In genomic region chr17:45123076-45123770, GRCh38 we compare ENCODE assay signal across 14 cellular contexts. TPM values are rescaled to one million over a fixed set of nuclear protein-coding genes. Genes with fewer than 3 reads are reported as not detected.
DNase-seq lines count a peak whose midpoint lies in the region; ATAC-seq and TF ChIP-seq lines count a peak whose summit lies in the region.
"Had no signal": no experiment of that assay in that cellular context is flagged by ENCODE, and none has a peak within 500 bp of the region (broad histone marks: within the 10 kb centered on the region; RNA-seq: fewer than 3 reads in every experiment).

No MANE protein-coding gene starts in this region.

- no peaks in the 10 kb centered on the region for H3K9me3 ChIP-seq in SK-N-SH
- H3K9me3 ChIP-seq in upper lobe of left lung, result no peaks in the 10 kb centered on the region

- H3K4me1 Mint-ChIP-seq in chondrocyte (ENCODE audit: low read depth) (peaks cover 48% of the 10 kb centered on the region), neural crest cell (peaks cover 16% of the 10 kb centered on the region), type B pancreatic cell (ENCODE audit: unreplicated experiment) (peaks cover 17% of the 10 kb centered on the region)

- H2AFZ ChIP-seq in SK-N-SH (ENCODE audit: low read depth), result no peak overlapping the region

- TF ChIP-seq EP300 in SK-N-SH (IDR thresholded peaks at IDR 0.05; ENCODE audit: borderline replicate concordance in 1 of 2, low read depth in 1 of 2, low read length in 1 of 2), result no peak
- TF ChIP-seq EP300 in upper lobe of left lung (IDR thresholded peaks at IDR 0.05), result no peak

- H3K4me3 ChIP-seq in SK-N-SH (ENCODE audit: low read depth in 2 of 2, low read length in 1 of 2) (no peak overlapping the region), upper lobe of left lung (no peak overlapping the region)

- no peaks in the 10 kb centered on the region for H3K27me3 ChIP-seq in SK-N-SH (ENCODE audit: insufficient read depth)
- no peaks in the 10 kb centered on the region for H3K27me3 ChIP-seq in upper lobe of left lung

- H3K9me3 Mint-ChIP-seq in chondrocyte (ENCODE audit: low read depth), result no peaks in the 10 kb centered on the region
- H3K9me3 Mint-ChIP-seq in neural crest cell, result no peaks in the 10 kb centered on the region
- H3K9me3 Mint-ChIP-seq in type B pancreatic cell, result no peaks in the 10 kb centered on the region
- H3K9me3 Mint-ChIP-seq: activated CD8-positive, alpha-beta T cell treated with anti-CD3 and anti-CD28 coated beads for 36 hours; CD8-positive, alpha-beta T cell had no signal

- no peak for TF ChIP-seq RAD21 in SK-N-SH (IDR thresholded peaks at IDR 0.05; ENCODE audit: low read length)

- no peak for ATAC-seq in SK-N-SH treated with all-trans-retinoic acid at 6 μM for 48 hours
- ATAC-seq in upper lobe of left lung (ENCODE audit: low FRiP score in 2 of 2), result no peak

- no peaks in the 10 kb centered on the region for H3K27me3 Mint-ChIP-seq in chondrocyte (ENCODE audit: low read depth)
- H3K27me3 Mint-ChIP-seq in neural crest cell (ENCODE audit: low read depth), result no peaks in the 10 kb centered on the region
- no peaks in the 10 kb centered on the region for H3K27me3 Mint-ChIP-seq in type B pancreatic cell

- no peak for TF ChIP-seq POLR2A in upper lobe of left lung (IDR thresholded peaks at IDR 0.05)

- no peaks in the 10 kb centered on the region for H3K9me2 ChIP-seq in SK-N-SH

- POLR2A ChIA-PET in SK-N-SH (lab: Yijun Ruan, JAX), result interaction anchor here (0.7 kb wide), 1 partner anchor 25 kb away, joined by 3 read pairs; the partner anchor contains the start of gene HEXIM1

- peak overlapping the region; percentile 76 for H3K4me2 ChIP-seq in SK-N-SH

- H3K4me1 ChIP-seq in SK-N-SH (ENCODE audit: control insufficient read depth in 1 of 2, insufficient read depth in 2 of 2, low read depth in 1 of 2, low read length in 1 of 2), result peaks cover 33 to 35% of the 10 kb centered on the region in 2 experiments; a peak in 3 of 4 replicates
- H3K4me1 ChIP-seq in upper lobe of left lung, result peaks cover 32 to 47% (median 39%) of the 10 kb centered on the region in 4 donors

- CTCF ChIA-PET in SK-N-SH (lab: Yijun Ruan, JAX), result interaction anchor here (1.0 to 3.7 kb wide), 4 partner anchors 9 to 74 kb away, joined by 3 to 21 read pairs (median 12); partner anchors contain the start of genes ACBD4 and PLCD3

- H3K36me3 Mint-ChIP-seq in chondrocyte (ENCODE audit: low read depth), result peaks cover 10% of the 10 kb centered on the region
- H3K36me3 Mint-ChIP-seq in neural crest cell (ENCODE audit: low read depth), result no peaks in the 10 kb centered on the region
- H3K36me3 Mint-ChIP-seq in type B pancreatic cell, result no peaks in the 10 kb centered on the region
- H3K36me3 Mint-ChIP-seq: CD8-positive, alpha-beta T cell had no signal

- 83% methylated on average over 4 of the region's 6 CpGs for WGBS in SK-N-SH (ENCODE audit: low lambda C conversion rate)
- 94 to 95% methylated on average over 6 of the region's 6 CpGs for WGBS in upper lobe of left lung, 2 donors

- TF ChIP-seq CTCF in SK-N-SH (IDR thresholded peaks at IDR 0.05) (no peak), chondrocyte (IDR thresholded peaks at IDR 0.05) (no peak), neural crest cell (conservative IDR thresholded peaks at IDR 0.05) (no peak), type B pancreatic cell (conservative IDR thresholded peaks at IDR 0.05) (no peak), upper lobe of left lung (IDR thresholded peaks at IDR 0.05) (no peak)

- peaks cover 4 to 7% of the 10 kb centered on the region in 2 experiments for H3K36me3 ChIP-seq in SK-N-SH (replicated peaks in 1 of 2; ENCODE audit: control insufficient read depth in 1 of 2, insufficient read depth in 2 of 2, low read length in 1 of 2)
- H3K36me3 ChIP-seq in upper lobe of left lung, result peaks cover 0 to 29% (median 4%) of the 10 kb centered on the region in 4 donors

- H3K79me2 ChIP-seq in SK-N-SH (ENCODE audit: insufficient read depth), result peaks cover 67% of the 10 kb centered on the region

- no peak for DNase-seq in SK-N-SH
- no peak for DNase-seq in chondrocyte (ENCODE audit: low spot score)
- DNase-seq in neural crest cell (ENCODE audit: low read depth, low spot score), result no peak
- no peak for DNase-seq in type B pancreatic cell (ENCODE audit: extremely low spot score, unreplicated experiment)
- no peak for DNase-seq in upper lobe of left lung
- no peak for DNase-seq in activated CD4-positive, CD25-positive, alpha-beta regulatory T cell (lab: John Stamatoyannopoulos, UW)
- no peak for DNase-seq in NCI-H774 (lab: John Stamatoyannopoulos, UW)
- DNase-seq: anterior cingulate cortex, NCI-H1105 treated with DMSO at 0.1 percent for 48 hours, NCI-H2227 treated with DMSO at 0.1 percent for 48 hours had no signal

- peaks cover 13% of the 10 kb centered on the region for H3F3A ChIP-seq in SK-N-SH (replicated peaks; ENCODE audit: insufficient read depth)

- H3K4me3 Mint-ChIP-seq in chondrocyte (ENCODE audit: unreplicated experiment) (no peak overlapping the region), neural crest cell (no peak overlapping the region), type B pancreatic cell (no peak overlapping the region)
- H3K4me3 Mint-ChIP-seq: activated CD8-positive, alpha-beta T cell treated with anti-CD3 and anti-CD28 coated beads for 36 hours; CD8-positive, alpha-beta T cell had no signal

- H4K20me1 ChIP-seq in SK-N-SH (ENCODE audit: insufficient read depth), result no peaks in the 10 kb centered on the region

- H3K27ac Mint-ChIP-seq in chondrocyte (ENCODE audit: unreplicated experiment) (peak overlapping the region; percentile 51), neural crest cell (ENCODE audit: unreplicated experiment) (peak overlapping the region; percentile 16), type B pancreatic cell (peak overlapping the region; percentile 58)
- H3K27ac Mint-ChIP-seq: activated CD8-positive, alpha-beta T cell treated with anti-CD3 and anti-CD28 coated beads for 36 hours; CD8-positive, alpha-beta T cell had no signal

- peak overlapping the region in 1 of 2 experiments; percentile 93; a peak in 2 of 4 replicates for H3K27ac ChIP-seq in SK-N-SH (ENCODE audit: low read depth in 2 of 2, low read length in 1 of 2)
- H3K27ac ChIP-seq in upper lobe of left lung, result peak overlapping the region in 2 of 4 donors; percentile 59 to 74
- H3K27ac ChIP-seq: 22Rv1 had no signal

- H3K9ac ChIP-seq in SK-N-SH, result peak overlapping the region; percentile 68; the same call in 1 of the 2 replicates

TF ChIP-seq in SK-N-SH, 30 proteins besides CTCF, POLR2A, EP300 and RAD21:
- TF ChIP-seq NRF1 (IDR thresholded peaks at IDR 0.05; ENCODE audit: low read depth, low read length) (no peak), YY1 (IDR thresholded peaks at IDR 0.05; ENCODE audit: low read depth) (no peak)

TF ChIP-seq in SK-N-SH treated with all-trans-retinoic acid at 6 μM for 48 hours, 23 proteins besides CTCF, POLR2A, EP300 and RAD21 (continues in another document):
- TF ChIP-seq ZNF565 (CRISPR knock-in tag; conservative IDR thresholded peaks at IDR 0.05; ENCODE audit: low read depth), result no peak
- no peak for TF ChIP-seq GLIS3 (CRISPR knock-in tag; IDR thresholded peaks at IDR 0.05)
- no peak for TF ChIP-seq TOX (CRISPR knock-in tag; IDR thresholded peaks at IDR 0.05; ENCODE audit: borderline replicate concordance)
- TF ChIP-seq OSR1 (CRISPR knock-in tag; IDR thresholded peaks at IDR 0.05), result no peak
- TF ChIP-seq POU6F1 (CRISPR knock-in tag; IDR thresholded peaks at IDR 0.05; ENCODE audit: borderline replicate concordance, low read depth), result no peak

RNA-seq across cellular contexts. Expression of gene PLCD3, which starts 9.1 kb away (rescaled TPM):
- polyA plus RNA-seq in SK-N-SH (2012; rRNA removed), result 51.7 and 59.7 TPM in 2 replicates
- polyA plus RNA-seq in SK-N-SH (2012; cell fraction: cytosol; rRNA removed), result 29.6 and 51.7 TPM in 2 replicates
- polyA plus RNA-seq in SK-N-SH (2012; cell fraction: nucleus; rRNA removed), result 71.1 and 76.2 TPM in 2 replicates
- 123 to 135 TPM (median 128 TPM) in 3 replicates for total RNA-seq in chondrocyte
- 34.2 and 36.5 TPM in 2 replicates for total RNA-seq in neural crest cell
- 45.8 and 56.1 TPM in 2 replicates for total RNA-seq in type B pancreatic cell (ENCODE audit: low replicate concordance)
- total RNA-seq in upper lobe of left lung, result 10 to 100 TPM; 24.2 to 65.6 (median 50.6) TPM

RNA-seq across cellular contexts. Expression of gene ACBD4, which starts 12.3 kb away (rescaled TPM):
- polyA plus RNA-seq in SK-N-SH (2012; rRNA removed), result 15.8 and 18.1 TPM in 2 replicates
- 4.4 and 7.8 TPM in 2 replicates for polyA plus RNA-seq in SK-N-SH (2012; cell fraction: cytosol; rRNA removed)
- polyA plus RNA-seq in SK-N-SH (2012; cell fraction: nucleus; rRNA removed), result 101 and 115 TPM in 2 replicates
- 4.7 to 6.8 TPM (median 5.6 TPM) in 3 replicates for total RNA-seq in chondrocyte
- 5.4 and 5.5 TPM in 2 replicates for total RNA-seq in neural crest cell
- total RNA-seq in type B pancreatic cell (ENCODE audit: low replicate concordance), result 9.8 and 11.5 TPM in 2 replicates
- total RNA-seq in upper lobe of left lung, result 10 to 100 TPM in 5 of 6 donors, 1 to 10 TPM in 1; 9.7 to 68.1 (median 23.4) TPM

RNA-seq across cellular contexts. Expression of gene HEXIM1, which starts 25.1 kb away (rescaled TPM):
- 16.1 and 20.7 TPM in 2 replicates for polyA plus RNA-seq in SK-N-SH (2012; rRNA removed)
- polyA plus RNA-seq in SK-N-SH (2012; cell fraction: cytosol; rRNA removed), result 17.7 and 18.6 TPM in 2 replicates
- 9.6 and 10.6 TPM in 2 replicates for polyA plus RNA-seq in SK-N-SH (2012; cell fraction: nucleus; rRNA removed)
- total RNA-seq in chondrocyte (35.9 to 41.0 TPM (median 36.4 TPM) in 3 replicates), neural crest cell (28.9 and 29.5 TPM in 2 replicates), type B pancreatic cell (ENCODE audit: low replicate concordance) (27.5 and 34.5 TPM in 2 replicates), upper lobe of left lung (10 to 100 TPM; 19.9 to 43.8 (median 32.3) TPM)

RNA-seq across cellular contexts. Expression of gene HEXIM2, which starts 38.5 kb away (rescaled TPM):
- polyA plus RNA-seq in SK-N-SH (2012; rRNA removed), result 8.4 and 9.3 TPM in 2 replicates
- polyA plus RNA-seq in SK-N-SH (2012; cell fraction: cytosol; rRNA removed), result 5.1 and 6.6 TPM in 2 replicates
- 8.7 and 14.7 TPM in 2 replicates for polyA plus RNA-seq in SK-N-SH (2012; cell fraction: nucleus; rRNA removed)
- total RNA-seq in chondrocyte, result 3.7 to 7.9 TPM (median 6.4 TPM) in 3 replicates
- total RNA-seq in neural crest cell, result 9.5 and 10.4 TPM in 2 replicates
- total RNA-seq in type B pancreatic cell (ENCODE audit: low replicate concordance), result 5.3 and 11.5 TPM in 2 replicates
- 10 to 100 TPM in 2 of 6 donors, 1 to 10 TPM in 4; 4.1 to 14.7 (median 9.3) TPM for total RNA-seq in upper lobe of left lung
